In the genomic region with DNA sequence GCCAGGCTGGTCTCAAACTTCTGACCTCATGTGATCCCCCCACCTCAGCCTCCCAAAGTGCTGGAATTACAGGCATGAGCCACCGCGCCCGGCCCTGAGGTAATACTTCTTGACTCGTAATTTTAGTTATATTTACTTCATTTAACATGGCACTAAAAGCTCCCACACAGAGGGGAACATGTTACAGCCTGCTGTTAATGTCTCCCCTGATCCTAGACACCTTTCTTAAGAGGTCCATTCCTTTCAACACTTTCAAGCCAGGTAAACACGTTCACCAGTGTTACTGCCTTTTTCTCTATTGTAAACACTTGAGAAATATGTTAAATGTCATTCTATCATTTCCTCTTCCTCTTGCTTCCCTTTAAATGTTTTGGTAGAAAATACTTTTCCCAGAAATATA, we compare ENCODE assay signal across 19 cellular contexts.
"Had no signal": no experiment of that assay in that cellular context is flagged by ENCODE, and none has a peak within 500 bp of the region (broad histone marks: within the 10 kb centered on the region; RNA-seq: fewer than 3 reads in every experiment).

No MANE protein-coding gene starts in this region.

- H3K27me3 ChIP-seq: cardiac muscle cell, esophagus muscularis mucosa, tibial artery, vagina had no signal

- H3K9me3 ChIP-seq: esophagus muscularis mucosa, left ventricle myocardium inferior, tibial artery, vagina had no signal

- H3K36me3 Mint-ChIP-seq: memory B cell; naive thymus-derived CD8-positive, alpha-beta T cell; stimulated activated naive B cell treated with anti-CD40 and anti-IgM and Interleukin-4, amounts not matched to agents 10 μg/mL and 1 μg/mL and 100 μg/mL, for 72 hours had no signal

- DNase-seq: activated CD4-positive, alpha-beta T cell treated with anti-CD3 and anti-CD28 coated beads, Interleukin-2, amount 50 U/mL, for 1 hour; activated naive CD4-positive, alpha-beta T cell treated with Interleukin-2 at 50 U/mL for 16 hours; activated naive CD8-positive, alpha-beta T cell treated with anti-CD3 and anti-CD28 coated beads, Interleukin-2, amount 50 U/mL, for 24 hours; activated T-cell treated with anti-CD3 and anti-CD28 coated beads for 4 hours; aorta; endodermal cell; hippocampal formation; left ventricle myocardium inferior; naive thymus-derived CD8-positive, alpha-beta T cell; nucleus accumbens; stimulated activated CD4-positive, alpha-beta T cell treated with anti-CD3 and anti-CD28 coated beads, Interleukin-4, amount 100 ng/mL, for 1 hour; stimulated activated naive B cell treated with anti-CD40 and anti-IgM and Interleukin-4, amounts not matched to agents 10 μg/mL and 1 μg/mL and 100 μg/mL, for 72 hours; T-helper 9 cell; tibial artery had no signal

- H3K36me3 ChIP-seq: cardiac muscle cell, esophagus muscularis mucosa, left ventricle myocardium inferior, tibial artery, vagina had no signal

- H3K27ac Mint-ChIP-seq: activated naive CD8-positive, alpha-beta T cell treated with anti-CD3 and anti-CD28 coated beads, Interleukin-2, amount 50 U/mL, for 24 hours; endodermal cell; memory B cell; naive thymus-derived CD8-positive, alpha-beta T cell; stimulated activated naive B cell treated with anti-CD40 and anti-IgM and Interleukin-4, amounts not matched to agents 10 μg/mL and 1 μg/mL and 100 μg/mL, for 72 hours had no signal

- ATAC-seq: activated CD4-positive, CD25-positive, alpha-beta regulatory T cell treated with anti-CD3 and anti-CD28 coated beads, Interleukin-2, amount 50 U/mL, for 24 hours; activated naive CD8-positive, alpha-beta T cell treated with anti-CD3 and anti-CD28 coated beads, Interleukin-2, amount 50 U/mL, for 24 hours; naive thymus-derived CD8-positive, alpha-beta T cell; stimulated activated naive B cell treated with anti-CD40 and anti-IgM and Interleukin-4, amounts not matched to agents 10 μg/mL and 1 μg/mL and 100 μg/mL, for 72 hours had no signal

- H3K9me3 Mint-ChIP-seq: activated naive CD8-positive, alpha-beta T cell treated with anti-CD3 and anti-CD28 coated beads, Interleukin-2, amount 50 U/mL, for 24 hours; endodermal cell; memory B cell; naive thymus-derived CD8-positive, alpha-beta T cell; stimulated activated naive B cell treated with anti-CD40 and anti-IgM and Interleukin-4, amounts not matched to agents 10 μg/mL and 1 μg/mL and 100 μg/mL, for 72 hours had no signal

- H3K4me3 ChIP-seq: cardiac muscle cell, esophagus muscularis mucosa, left ventricle myocardium inferior, tibial artery, vagina had no signal

- H3K4me3 Mint-ChIP-seq: activated naive CD8-positive, alpha-beta T cell treated with anti-CD3 and anti-CD28 coated beads, Interleukin-2, amount 50 U/mL, for 24 hours; endodermal cell; memory B cell; naive thymus-derived CD8-positive, alpha-beta T cell; stimulated activated naive B cell treated with anti-CD40 and anti-IgM and Interleukin-4, amounts not matched to agents 10 μg/mL and 1 μg/mL and 100 μg/mL, for 72 hours had no signal

- H3K4me1 ChIP-seq: esophagus muscularis mucosa, left ventricle myocardium inferior, tibial artery had no signal

- H3K27ac ChIP-seq: cardiac muscle cell, esophagus muscularis mucosa, left ventricle myocardium inferior, tibial artery, vagina had no signal

- H3K4me1 Mint-ChIP-seq: activated naive CD8-positive, alpha-beta T cell treated with anti-CD3 and anti-CD28 coated beads, Interleukin-2, amount 50 U/mL, for 24 hours; memory B cell; naive thymus-derived CD8-positive, alpha-beta T cell; stimulated activated naive B cell treated with anti-CD40 and anti-IgM and Interleukin-4, amounts not matched to agents 10 μg/mL and 1 μg/mL and 100 μg/mL, for 72 hours had no signal
